Comparison of ENCODE assay signal across 22 cellular contexts in the genomic region with DNA sequence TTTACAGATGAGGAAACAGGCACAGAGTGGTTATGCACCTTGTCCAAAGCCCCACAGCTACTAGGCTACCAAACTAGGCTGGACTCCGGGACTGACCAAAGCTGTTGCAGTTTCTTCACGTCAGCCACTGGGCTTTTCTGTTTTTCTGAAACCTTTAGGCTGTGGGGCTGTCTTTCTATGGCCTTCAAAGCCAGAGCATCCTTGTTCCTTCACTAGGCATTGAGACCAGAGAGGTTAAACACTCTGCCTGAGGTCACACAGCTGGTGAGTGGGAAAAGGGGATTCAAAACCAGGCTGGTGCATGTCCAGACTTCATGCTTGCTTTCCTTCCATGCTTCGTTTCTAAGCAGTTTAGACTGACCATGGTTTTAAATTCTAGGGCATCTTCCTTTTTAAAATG.
"Had no signal": no experiment of that assay in that cellular context is flagged by ENCODE, and none has a peak within 500 bp of the region (broad histone marks: within the 10 kb centered on the region; RNA-seq: fewer than 3 reads in every experiment).

No MANE protein-coding gene starts in this region.

- H3K27me3 ChIP-seq: brain microvascular endothelial cell, cardiac muscle cell had no signal

- H3K4me3 Mint-ChIP-seq: activated CD4-positive, alpha-beta memory T cell treated with anti-CD3 and anti-CD28 coated beads for 36 hours; activated CD4-positive, alpha-beta T cell treated with anti-CD3 and anti-CD28 coated beads, Interleukin-2, amount 10 ng/mL, durations not matched to agents 7 days and 5 days; activated naive CD4-positive, alpha-beta T cell treated with anti-CD3 and anti-CD28 coated beads, Interleukin-2, amount 10 ng/mL, durations not matched to agents 7 days and 5 days; activated naive CD8-positive, alpha-beta T cell treated with anti-CD3 and anti-CD28 coated beads for 36 hours; activated T-cell treated with anti-CD3 and anti-CD28 coated beads, Interleukin-2, amount 50 U/mL, for 72 hours; T-cell had no signal

- H3K36me3 ChIP-seq: brain microvascular endothelial cell, cardiac muscle cell had no signal

- DNase-seq: activated CD4-positive, alpha-beta memory T cell treated with anti-CD3 and anti-CD28 coated beads for 36 hours; activated CD4-positive, alpha-beta T cell treated with anti-CD3 and anti-CD28 coated beads, Interleukin-2, amount 10 ng/mL, durations not matched to agents 7 days and 5 days; activated CD4-positive, CD25-positive, alpha-beta regulatory T cell; activated CD8-positive, alpha-beta memory T cell treated with anti-CD3 and anti-CD28 coated beads for 24 hours; activated gamma-delta T cell treated with Interleukin-2 at 50 U/mL for 16 hours; activated naive CD4-positive, alpha-beta T cell treated with anti-CD3 and anti-CD28 coated beads, Interleukin-2, amount 10 ng/mL, durations not matched to agents 7 days and 5 days; activated naive CD8-positive, alpha-beta T cell treated with anti-CD3 and anti-CD28 coated beads for 36 hours; activated T-cell treated with anti-CD3 and anti-CD28 coated beads, Interleukin-2, amount 50 U/mL, for 72 hours; brain microvascular endothelial cell; NCI-H1092; NCI-H1417; NCI-H1930; NCI-H2171; NCI-H2227 treated with DMSO at 0.1 percent for 48 hours; NCI-H510A; NCI-H526 treated with DMSO at 0.1 percent for 48 hours; NCI-H82; SIG-M5; T-cell; T-helper 2 cell had no signal

- ATAC-seq: activated T-cell treated with anti-CD3 and anti-CD28 coated beads, Interleukin-2, amount 50 U/mL, for 72 hours; T-cell had no signal

- H3K27ac ChIP-seq: brain microvascular endothelial cell, cardiac muscle cell had no signal

- H3K36me3 Mint-ChIP-seq: activated CD4-positive, alpha-beta memory T cell treated with anti-CD3 and anti-CD28 coated beads for 36 hours; activated naive CD4-positive, alpha-beta T cell treated with anti-CD3 and anti-CD28 coated beads, Interleukin-2, amount 10 ng/mL, durations not matched to agents 7 days and 5 days; activated naive CD8-positive, alpha-beta T cell treated with anti-CD3 and anti-CD28 coated beads for 36 hours; T-cell had no signal

- H3K27ac Mint-ChIP-seq: activated CD4-positive, alpha-beta memory T cell treated with anti-CD3 and anti-CD28 coated beads for 36 hours; activated CD4-positive, alpha-beta T cell treated with anti-CD3 and anti-CD28 coated beads, Interleukin-2, amount 10 ng/mL, durations not matched to agents 7 days and 5 days; activated naive CD4-positive, alpha-beta T cell treated with anti-CD3 and anti-CD28 coated beads, Interleukin-2, amount 10 ng/mL, durations not matched to agents 7 days and 5 days; activated naive CD8-positive, alpha-beta T cell treated with anti-CD3 and anti-CD28 coated beads for 36 hours; activated T-cell treated with anti-CD3 and anti-CD28 coated beads, Interleukin-2, amount 50 U/mL, for 72 hours; activated T-helper 2 cell treated with anti-CD3 and anti-CD28 coated beads, Interferon-gamma antibody, Interleukin-2, Interleukin-4, amounts not matched to agents 10 μg/mL and 5 μg/mL and 100 μg/mL, durations not matched to agents 14 hours and 24 hours and 36 hours; T-cell had no signal

- H3K4me3 ChIP-seq: cardiac muscle cell had no signal

- H3K9me3 Mint-ChIP-seq: activated CD4-positive, alpha-beta memory T cell treated with anti-CD3 and anti-CD28 coated beads for 36 hours; activated CD4-positive, alpha-beta T cell treated with anti-CD3 and anti-CD28 coated beads, Interleukin-2, amount 10 ng/mL, durations not matched to agents 7 days and 5 days; activated naive CD4-positive, alpha-beta T cell treated with anti-CD3 and anti-CD28 coated beads, Interleukin-2, amount 10 ng/mL, durations not matched to agents 7 days and 5 days; activated naive CD8-positive, alpha-beta T cell treated with anti-CD3 and anti-CD28 coated beads for 36 hours; activated T-cell treated with anti-CD3 and anti-CD28 coated beads, Interleukin-2, amount 50 U/mL, for 72 hours; activated T-helper 2 cell treated with anti-CD3 and anti-CD28 coated beads, Interferon-gamma antibody, Interleukin-2, Interleukin-4, amounts not matched to agents 10 μg/mL and 5 μg/mL and 100 μg/mL, durations not matched to agents 14 hours and 24 hours and 36 hours; T-cell had no signal
